In genomic region chr21:43045165-43045939, GRCh38 we compare ENCODE assay signal across 8 cellular contexts. TPM values are rescaled to one million over a fixed set of nuclear protein-coding genes. Genes with fewer than 3 reads are reported as not detected.
DNase-seq lines count a peak whose midpoint lies in the region; ATAC-seq, FAIRE-seq and TF ChIP-seq lines count a peak whose summit lies in the region.
"Not testable (repeated sequence)": the region's sequence is repeated elsewhere in the genome, so short reads cannot be mapped to it uniquely, and the experiment has no call there.

No MANE protein-coding gene starts in this region.

- TF ChIP-seq POLR2A in endothelial cell of umbilical vein (IDR thresholded peaks at IDR 0.05; ENCODE audit: low read depth, low read length): not testable (repeated sequence)

- not testable (repeated sequence) for H3F3A ChIP-seq in PC-3 (ENCODE audit: low read length, unreplicated experiment)

- not testable (repeated sequence) for H3K4me1 ChIP-seq in PC-3 (ENCODE audit: insufficient read depth, low read length); endothelial cell of umbilical vein (ENCODE audit: control insufficient read depth, extremely low read depth, insufficient read depth, low read length)
- H3K4me1 ChIP-seq in neutrophil (ENCODE audit: control insufficient read depth in 1 of 2, insufficient read depth in 1 of 2, low read depth in 1 of 2, low read length in 1 of 2): peaks cover 3 to 12% of the 10 kb centered on the region in 2 experiments

- intact Hi-C loops in CD4-positive, alpha-beta T cell (cut with DNase I, micrococcal nuclease); PC-3 (cut with micrococcal nuclease); activated naive CD4-positive, alpha-beta T cell treated with anti-CD3 and anti-CD28 coated beads for 36 hours (cut with micrococcal nuclease); endothelial cell of umbilical vein (cut with micrococcal nuclease): not testable (repeated sequence)

- POLR2A ChIA-PET in CD4-positive, alpha-beta T cell (lab: Charles Lee); PC-3 (lab: Charles Lee; ENCODE audit: unreplicated experiment); endothelial cell of umbilical vein (lab: Charles Lee): not testable (repeated sequence)

- not testable (repeated sequence) for H3K36me3 Mint-ChIP-seq in CD4-positive, alpha-beta T cell (ENCODE audit: low read depth); activated naive CD4-positive, alpha-beta T cell treated with anti-CD3 and anti-CD28 coated beads for 36 hours (ENCODE audit: low read depth)

- not testable (repeated sequence) for H3K9me1 ChIP-seq in endothelial cell of umbilical vein (replicated peaks; ENCODE audit: control insufficient read depth, extremely low read depth, insufficient read depth, low read length)

- H3K27ac Mint-ChIP-seq in CD4-positive, alpha-beta T cell: peak overlapping the region; percentile 66
- H3K27ac Mint-ChIP-seq in activated naive CD4-positive, alpha-beta T cell treated with anti-CD3 and anti-CD28 coated beads for 36 hours: peak overlapping the region; percentile 72
- peak overlapping the region in 1 of 2 donors; percentile 81 for H3K27ac Mint-ChIP-seq in stimulated activated naive CD8-positive, alpha-beta T cell treated with anti-CD3 and anti-CD28 coated beads, Interleukin-15, amount 100 ng/mL, for 72 hours

- not testable (repeated sequence) for DNase-seq in CD4-positive, alpha-beta T cell; PC-3; endothelial cell of umbilical vein (ENCODE audit: low read depth, low spot score); left lobe of liver (ENCODE audit: low spot score)
- peak; percentile 35 for DNase-seq in activated CD4-positive, CD25-positive, alpha-beta regulatory T cell treated with anti-CD3 and anti-CD28 coated beads, Interleukin-2, amount 50 U/mL, for 72 hours
- peak; percentile 9 for DNase-seq in activated naive CD4-positive, alpha-beta T cell treated with anti-CD3 and anti-CD28 coated beads for 36 hours
- peak in 1 of 2 donors; percentile 27 for DNase-seq in stimulated activated naive CD8-positive, alpha-beta T cell treated with anti-CD3 and anti-CD28 coated beads, Interleukin-15, amount 100 ng/mL, for 72 hours

- H3K4me3 Mint-ChIP-seq in CD4-positive, alpha-beta T cell: peak overlapping the region; percentile 27
- H3K4me3 Mint-ChIP-seq in activated naive CD4-positive, alpha-beta T cell treated with anti-CD3 and anti-CD28 coated beads for 36 hours: peak overlapping the region; percentile 39
- H3K4me3 Mint-ChIP-seq in stimulated activated naive CD8-positive, alpha-beta T cell treated with anti-CD3 and anti-CD28 coated beads, Interleukin-15, amount 100 ng/mL, for 72 hours: peak overlapping the region; percentile 62 to 73

- H3K27me3 Mint-ChIP-seq in CD4-positive, alpha-beta T cell; activated naive CD4-positive, alpha-beta T cell treated with anti-CD3 and anti-CD28 coated beads for 36 hours (ENCODE audit: low read depth); stimulated activated naive CD8-positive, alpha-beta T cell treated with anti-CD3 and anti-CD28 coated beads, Interleukin-15, amount 100 ng/mL, for 72 hours: not testable (repeated sequence)

- not testable (repeated sequence) for H3K4me2 ChIP-seq in PC-3 (ENCODE audit: low read length); endothelial cell of umbilical vein (ENCODE audit: insufficient read depth, low read length)

- not testable (repeated sequence) for H3K27me3 ChIP-seq in CD4-positive, alpha-beta T cell (ENCODE audit: control insufficient read depth, insufficient read depth, low read length); PC-3 (ENCODE audit: low read length); endothelial cell of umbilical vein (ENCODE audit: control insufficient read depth in 2 of 2, insufficient read depth in 2 of 2, low read length in 2 of 2); neutrophil

- CTCF ChIA-PET in CD4-positive, alpha-beta T cell (lab: Charles Lee); PC-3 (lab: Charles Lee); activated naive CD4-positive, alpha-beta T cell treated with anti-CD3 and anti-CD28 coated beads for 36 hours (lab: Charles Lee); endothelial cell of umbilical vein (lab: Charles Lee): not testable (repeated sequence)

- FAIRE-seq in endothelial cell of umbilical vein (lab: Jason Lieb, UNC): peak; percentile 67

- not testable (repeated sequence) for TF ChIP-seq CTCF in CD4-positive, alpha-beta T cell (IDR thresholded peaks at IDR 0.05); PC-3 (conservative IDR thresholded peaks at IDR 0.05; ENCODE audit: low read depth, low read length); endothelial cell of umbilical vein (IDR thresholded peaks at IDR 0.05; ENCODE audit: extremely low read depth in 1 of 2, insufficient read depth in 1 of 2, low read depth in 1 of 2, low read length in 2 of 2); neutrophil (IDR thresholded peaks at IDR 0.05)

- not testable (repeated sequence) for H3K9me3 ChIP-seq in CD4-positive, alpha-beta T cell (ENCODE audit: control insufficient read depth, low read length); PC-3 (ENCODE audit: low read length); endothelial cell of umbilical vein (replicated peaks; ENCODE audit: control insufficient read depth, insufficient read depth, low read length); neutrophil

- dilution Hi-C loops in endothelial cell of umbilical vein (cut with MboI; ENCODE audit: extremely low pct_ligation_motif_present, low sequenced_read_pairs): not testable (repeated sequence)

- not testable (repeated sequence) for BruUV-seq in PC-3 (replicated peaks; lab: Mats Ljungman, UMichigan); endothelial cell of umbilical vein (replicated peaks; lab: Mats Ljungman, UMichigan)

- not testable (repeated sequence) for H3K79me2 ChIP-seq in PC-3 (ENCODE audit: low read length); endothelial cell of umbilical vein (ENCODE audit: control insufficient read depth, insufficient read depth, low read length)

- H3K36me3 ChIP-seq in PC-3 (ENCODE audit: low read depth, low read length); endothelial cell of umbilical vein (ENCODE audit: control insufficient read depth in 2 of 2, extremely low read depth in 1 of 2, insufficient read depth in 2 of 2, low read length in 2 of 2); neutrophil: not testable (repeated sequence)

- not testable (repeated sequence) for H3K9me3 Mint-ChIP-seq in CD4-positive, alpha-beta T cell; activated naive CD4-positive, alpha-beta T cell treated with anti-CD3 and anti-CD28 coated beads for 36 hours; stimulated activated naive CD8-positive, alpha-beta T cell treated with anti-CD3 and anti-CD28 coated beads, Interleukin-15, amount 100 ng/mL, for 72 hours

- not testable (repeated sequence) for H3K4me1 Mint-ChIP-seq in CD4-positive, alpha-beta T cell (ENCODE audit: low read depth)
- peaks cover 11% of the 10 kb centered on the region for H3K4me1 Mint-ChIP-seq in activated naive CD4-positive, alpha-beta T cell treated with anti-CD3 and anti-CD28 coated beads for 36 hours (ENCODE audit: low read depth)
- H3K4me1 Mint-ChIP-seq in stimulated activated naive CD8-positive, alpha-beta T cell treated with anti-CD3 and anti-CD28 coated beads, Interleukin-15, amount 100 ng/mL, for 72 hours: peaks cover 14% of the 10 kb centered on the region

- not testable (repeated sequence) for H3K4me3 ChIP-seq in PC-3 (ENCODE audit: low read length); endothelial cell of umbilical vein (replicated peaks in 1 of 3; ENCODE audit: insufficient read depth in 1 of 3, low read depth in 1 of 3, low read length in 3 of 3); neutrophil (ENCODE audit: low read depth in 1 of 2, low read length in 1 of 2)

- H3K27ac ChIP-seq in CD4-positive, alpha-beta T cell (ENCODE audit: low read depth, low read length); PC-3 (ENCODE audit: low read length); endothelial cell of umbilical vein (ENCODE audit: insufficient read depth, low read depth, low read length): not testable (repeated sequence)
- peak overlapping the region; percentile 67 for H3K27ac ChIP-seq in neutrophil

- not testable (repeated sequence) for H2AFZ ChIP-seq in PC-3 (ENCODE audit: low read length); endothelial cell of umbilical vein (ENCODE audit: low read depth, low read length)

- not testable (repeated sequence) for H3K9ac ChIP-seq in PC-3 (ENCODE audit: low read length); endothelial cell of umbilical vein (replicated peaks; ENCODE audit: extremely low read depth, insufficient read depth, low read length)

- ATAC-seq in CD4-positive, alpha-beta T cell (ENCODE audit: poor library complexity): peak; percentile 80
- ATAC-seq in PC-3 (peak; percentile 84), left lobe of liver (peak; percentile 61)
- ATAC-seq in stimulated activated naive CD8-positive, alpha-beta T cell treated with anti-CD3 and anti-CD28 coated beads, Interleukin-15, amount 100 ng/mL, for 72 hours: peak; percentile 70

- H4K20me1 ChIP-seq in PC-3 (ENCODE audit: low read length); endothelial cell of umbilical vein (replicated peaks; ENCODE audit: control insufficient read depth, extremely low read depth, insufficient read depth, low read length): not testable (repeated sequence)

- H3K9me2 ChIP-seq in PC-3 (replicated peaks; ENCODE audit: low read length): not testable (repeated sequence)

RNA-seq across cellular contexts. Expression of gene CBS, which starts 30.3 kb away (rescaled TPM):
- total RNA-seq in CD4-positive, alpha-beta T cell: under 1 TPM; 0.19 to 0.39 TPM
- 8.9 and 9.6 TPM in 2 replicates for total RNA-seq in PC-3 (2014; rRNA removed)
- 100 to 1,000 TPM; 113 to 117 TPM for total RNA-seq in activated naive CD4-positive, alpha-beta T cell treated with anti-CD3 and anti-CD28 coated beads for 36 hours
- total RNA-seq in endothelial cell of umbilical vein: 64.5 and 92.9 TPM in 2 replicates
- 22.0 and 22.1 TPM in 2 replicates for polyA plus RNA-seq in endothelial cell of umbilical vein
- polyA plus RNA-seq in endothelial cell of umbilical vein (2011; cell fraction: cytosol; rRNA removed): 16.6 and 20.3 TPM in 2 replicates
- 133 and 136 TPM in 2 replicates for polyA plus RNA-seq in endothelial cell of umbilical vein (2011; cell fraction: nucleus; rRNA removed)
- 40.3 and 57.0 TPM in 2 replicates for polyA plus RNA-seq in endothelial cell of umbilical vein (2012)
- polyA minus RNA-seq in endothelial cell of umbilical vein: 23.8 and 25.3 TPM in 2 replicates
- 67.7 TPM for polyA minus RNA-seq in endothelial cell of umbilical vein (2011; cell fraction: cytosol; rRNA and poly(A)+ RNA removed)
- 33.4 and 49.0 TPM in 2 replicates for polyA minus RNA-seq in endothelial cell of umbilical vein (2011; cell fraction: nucleus; rRNA and poly(A)+ RNA removed)
- 427 TPM for total RNA-seq in left lobe of liver
